1 cellular context compared by ENCODE assay signal in the genomic region with DNA sequence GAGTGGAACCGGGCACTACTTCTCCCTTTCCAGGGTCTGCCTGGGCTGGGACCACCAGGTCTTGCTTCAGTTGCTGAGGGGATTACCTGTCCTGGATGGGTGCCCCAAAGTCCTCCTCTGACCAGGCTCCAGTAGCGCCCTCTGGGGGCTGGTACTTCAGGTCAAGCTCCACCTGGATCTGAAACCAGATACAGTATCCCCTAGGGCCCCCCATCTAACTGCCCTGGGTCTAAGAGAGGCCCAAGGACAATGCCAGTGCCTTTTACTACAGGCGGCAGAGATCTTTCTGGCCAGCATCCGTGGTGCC.
TF ChIP-seq lines count a peak whose summit lies in the region.

No MANE protein-coding gene starts in this region.

TF ChIP-seq in WTC11, 78 proteins besides CTCF, POLR2A, EP300 and RAD21 (continued from another document):
- TF ChIP-seq, protein P1, sequence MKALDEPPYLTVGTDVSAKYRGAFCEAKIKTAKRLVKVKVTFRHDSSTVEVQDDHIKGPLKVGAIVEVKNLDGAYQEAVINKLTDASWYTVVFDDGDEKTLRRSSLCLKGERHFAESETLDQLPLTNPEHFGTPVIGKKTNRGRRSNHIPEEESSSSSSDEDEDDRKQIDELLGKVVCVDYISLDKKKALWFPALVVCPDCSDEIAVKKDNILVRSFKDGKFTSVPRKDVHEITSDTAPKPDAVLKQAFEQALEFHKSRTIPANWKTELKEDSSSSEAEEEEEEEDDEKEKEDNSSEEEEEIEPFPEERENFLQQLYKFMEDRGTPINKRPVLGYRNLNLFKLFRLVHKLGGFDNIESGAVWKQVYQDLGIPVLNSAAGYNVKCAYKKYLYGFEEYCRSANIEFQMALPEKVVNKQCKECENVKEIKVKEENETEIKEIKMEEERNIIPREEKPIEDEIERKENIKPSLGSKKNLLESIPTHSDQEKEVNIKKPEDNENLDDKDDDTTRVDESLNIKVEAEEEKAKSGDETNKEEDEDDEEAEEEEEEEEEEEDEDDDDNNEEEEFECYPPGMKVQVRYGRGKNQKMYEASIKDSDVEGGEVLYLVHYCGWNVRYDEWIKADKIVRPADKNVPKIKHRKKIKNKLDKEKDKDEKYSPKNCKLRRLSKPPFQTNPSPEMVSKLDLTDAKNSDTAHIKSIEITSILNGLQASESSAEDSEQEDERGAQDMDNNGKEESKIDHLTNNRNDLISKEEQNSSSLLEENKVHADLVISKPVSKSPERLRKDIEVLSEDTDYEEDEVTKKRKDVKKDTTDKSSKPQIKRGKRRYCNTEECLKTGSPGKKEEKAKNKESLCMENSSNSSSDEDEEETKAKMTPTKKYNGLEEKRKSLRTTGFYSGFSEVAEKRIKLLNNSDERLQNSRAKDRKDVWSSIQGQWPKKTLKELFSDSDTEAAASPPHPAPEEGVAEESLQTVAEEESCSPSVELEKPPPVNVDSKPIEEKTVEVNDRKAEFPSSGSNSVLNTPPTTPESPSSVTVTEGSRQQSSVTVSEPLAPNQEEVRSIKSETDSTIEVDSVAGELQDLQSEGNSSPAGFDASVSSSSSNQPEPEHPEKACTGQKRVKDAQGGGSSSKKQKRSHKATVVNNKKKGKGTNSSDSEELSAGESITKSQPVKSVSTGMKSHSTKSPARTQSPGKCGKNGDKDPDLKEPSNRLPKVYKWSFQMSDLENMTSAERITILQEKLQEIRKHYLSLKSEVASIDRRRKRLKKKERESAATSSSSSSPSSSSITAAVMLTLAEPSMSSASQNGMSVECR (CRISPR knock-in tag; IDR thresholded peaks at IDR 0.05; ENCODE audit: borderline replicate concordance): no peak
- TF ChIP-seq, protein P2, sequence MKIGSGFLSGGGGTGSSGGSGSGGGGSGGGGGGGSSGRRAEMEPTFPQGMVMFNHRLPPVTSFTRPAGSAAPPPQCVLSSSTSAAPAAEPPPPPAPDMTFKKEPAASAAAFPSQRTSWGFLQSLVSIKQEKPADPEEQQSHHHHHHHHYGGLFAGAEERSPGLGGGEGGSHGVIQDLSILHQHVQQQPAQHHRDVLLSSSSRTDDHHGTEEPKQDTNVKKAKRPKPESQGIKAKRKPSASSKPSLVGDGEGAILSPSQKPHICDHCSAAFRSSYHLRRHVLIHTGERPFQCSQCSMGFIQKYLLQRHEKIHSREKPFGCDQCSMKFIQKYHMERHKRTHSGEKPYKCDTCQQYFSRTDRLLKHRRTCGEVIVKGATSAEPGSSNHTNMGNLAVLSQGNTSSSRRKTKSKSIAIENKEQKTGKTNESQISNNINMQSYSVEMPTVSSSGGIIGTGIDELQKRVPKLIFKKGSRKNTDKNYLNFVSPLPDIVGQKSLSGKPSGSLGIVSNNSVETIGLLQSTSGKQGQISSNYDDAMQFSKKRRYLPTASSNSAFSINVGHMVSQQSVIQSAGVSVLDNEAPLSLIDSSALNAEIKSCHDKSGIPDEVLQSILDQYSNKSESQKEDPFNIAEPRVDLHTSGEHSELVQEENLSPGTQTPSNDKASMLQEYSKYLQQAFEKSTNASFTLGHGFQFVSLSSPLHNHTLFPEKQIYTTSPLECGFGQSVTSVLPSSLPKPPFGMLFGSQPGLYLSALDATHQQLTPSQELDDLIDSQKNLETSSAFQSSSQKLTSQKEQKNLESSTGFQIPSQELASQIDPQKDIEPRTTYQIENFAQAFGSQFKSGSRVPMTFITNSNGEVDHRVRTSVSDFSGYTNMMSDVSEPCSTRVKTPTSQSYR (CRISPR knock-in tag; IDR thresholded peaks at IDR 0.05): no peak
- TF ChIP-seq, protein P3, sequence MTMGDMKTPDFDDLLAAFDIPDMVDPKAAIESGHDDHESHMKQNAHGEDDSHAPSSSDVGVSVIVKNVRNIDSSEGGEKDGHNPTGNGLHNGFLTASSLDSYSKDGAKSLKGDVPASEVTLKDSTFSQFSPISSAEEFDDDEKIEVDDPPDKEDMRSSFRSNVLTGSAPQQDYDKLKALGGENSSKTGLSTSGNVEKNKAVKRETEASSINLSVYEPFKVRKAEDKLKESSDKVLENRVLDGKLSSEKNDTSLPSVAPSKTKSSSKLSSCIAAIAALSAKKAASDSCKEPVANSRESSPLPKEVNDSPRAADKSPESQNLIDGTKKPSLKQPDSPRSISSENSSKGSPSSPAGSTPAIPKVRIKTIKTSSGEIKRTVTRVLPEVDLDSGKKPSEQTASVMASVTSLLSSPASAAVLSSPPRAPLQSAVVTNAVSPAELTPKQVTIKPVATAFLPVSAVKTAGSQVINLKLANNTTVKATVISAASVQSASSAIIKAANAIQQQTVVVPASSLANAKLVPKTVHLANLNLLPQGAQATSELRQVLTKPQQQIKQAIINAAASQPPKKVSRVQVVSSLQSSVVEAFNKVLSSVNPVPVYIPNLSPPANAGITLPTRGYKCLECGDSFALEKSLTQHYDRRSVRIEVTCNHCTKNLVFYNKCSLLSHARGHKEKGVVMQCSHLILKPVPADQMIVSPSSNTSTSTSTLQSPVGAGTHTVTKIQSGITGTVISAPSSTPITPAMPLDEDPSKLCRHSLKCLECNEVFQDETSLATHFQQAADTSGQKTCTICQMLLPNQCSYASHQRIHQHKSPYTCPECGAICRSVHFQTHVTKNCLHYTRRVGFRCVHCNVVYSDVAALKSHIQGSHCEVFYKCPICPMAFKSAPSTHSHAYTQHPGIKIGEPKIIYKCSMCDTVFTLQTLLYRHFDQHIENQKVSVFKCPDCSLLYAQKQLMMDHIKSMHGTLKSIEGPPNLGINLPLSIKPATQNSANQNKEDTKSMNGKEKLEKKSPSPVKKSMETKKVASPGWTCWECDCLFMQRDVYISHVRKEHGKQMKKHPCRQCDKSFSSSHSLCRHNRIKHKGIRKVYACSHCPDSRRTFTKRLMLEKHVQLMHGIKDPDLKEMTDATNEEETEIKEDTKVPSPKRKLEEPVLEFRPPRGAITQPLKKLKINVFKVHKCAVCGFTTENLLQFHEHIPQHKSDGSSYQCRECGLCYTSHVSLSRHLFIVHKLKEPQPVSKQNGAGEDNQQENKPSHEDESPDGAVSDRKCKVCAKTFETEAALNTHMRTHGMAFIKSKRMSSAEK (CRISPR knock-in tag; IDR thresholded peaks at IDR 0.05; ENCODE audit: borderline replicate concordance): no peak
- TF ChIP-seq, protein P4, sequence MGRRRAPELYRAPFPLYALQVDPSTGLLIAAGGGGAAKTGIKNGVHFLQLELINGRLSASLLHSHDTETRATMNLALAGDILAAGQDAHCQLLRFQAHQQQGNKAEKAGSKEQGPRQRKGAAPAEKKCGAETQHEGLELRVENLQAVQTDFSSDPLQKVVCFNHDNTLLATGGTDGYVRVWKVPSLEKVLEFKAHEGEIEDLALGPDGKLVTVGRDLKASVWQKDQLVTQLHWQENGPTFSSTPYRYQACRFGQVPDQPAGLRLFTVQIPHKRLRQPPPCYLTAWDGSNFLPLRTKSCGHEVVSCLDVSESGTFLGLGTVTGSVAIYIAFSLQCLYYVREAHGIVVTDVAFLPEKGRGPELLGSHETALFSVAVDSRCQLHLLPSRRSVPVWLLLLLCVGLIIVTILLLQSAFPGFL (CRISPR knock-in tag; IDR thresholded peaks at IDR 0.05; ENCODE audit: borderline replicate concordance): no peak
TF ChIP-seq in WTC11: peak in this region for 0.
